In genomic region chr11:67429722-67430121, GRCh38 we compare ENCODE assay signal across 7 cellular contexts. TPM values are rescaled to one million over a fixed set of nuclear protein-coding genes. Genes with fewer than 3 reads are reported as not detected.
DNase-seq lines count a peak whose midpoint lies in the region; ATAC-seq and TF ChIP-seq lines count a peak whose summit lies in the region.
"Had no signal": no experiment of that assay in that cellular context is flagged by ENCODE, and none has a peak within 500 bp of the region (broad histone marks: within the 10 kb centered on the region; RNA-seq: fewer than 3 reads in every experiment).

No MANE protein-coding gene starts in this region.

- no peaks in the 10 kb centered on the region for H3K9me3 ChIP-seq in mammary epithelial cell (replicated peaks; ENCODE audit: insufficient read depth, low read length)
- no peaks in the 10 kb centered on the region for H3K9me3 ChIP-seq in skeletal muscle satellite cell (replicated peaks; ENCODE audit: low read length)
- H3K9me3 ChIP-seq in aorta (ENCODE audit: control insufficient read depth, low read length) = no peaks in the 10 kb centered on the region

- dilution Hi-C loops in mammary epithelial cell (cut with HindIII; ENCODE audit: low sequenced_read_pairs) = no loop called here

- no peak for DNase-seq in activated CD4-positive, alpha-beta T cell treated with anti-CD3 and anti-CD28 coated beads for 36 hours
- DNase-seq in activated CD4-positive, alpha-beta T cell treated with anti-CD3 and anti-CD28 coated beads, Interleukin-2, amount 50 U/mL, for 4 hours = no peak
- DNase-seq in mammary epithelial cell (no peak), aorta (no peak)
- DNase-seq: brain microvascular endothelial cell had no signal

- no peaks in the 10 kb centered on the region for H4K20me1 ChIP-seq in mammary epithelial cell (ENCODE audit: insufficient read depth, low read length)

- H3K4me3 Mint-ChIP-seq in activated CD4-positive, alpha-beta T cell treated with anti-CD3 and anti-CD28 coated beads for 36 hours = peak overlapping the region; percentile 90

- CTCF ChIA-PET in activated CD4-positive, alpha-beta T cell treated with anti-CD3 and anti-CD28 coated beads for 36 hours (lab: Charles Lee) = interaction anchor here (0.8 kb wide), 1 partner anchor 9 kb away, joined by 5 read pairs; no protein-coding TSS in a partner anchor
- CTCF ChIA-PET in mammary epithelial cell (lab: Charles Lee; ENCODE audit: low non-redundant PET) = no interaction called here

- H3K4me1 ChIP-seq in mammary epithelial cell (ENCODE audit: insufficient read depth, low read length) (peaks cover 10% of the 10 kb centered on the region), skeletal muscle satellite cell (ENCODE audit: control insufficient read depth, insufficient read depth, low read length) (peaks cover 11% of the 10 kb centered on the region), aorta (ENCODE audit: control insufficient read depth in 1 of 2, insufficient read depth in 2 of 2, low read length in 2 of 2) (no peaks in the 10 kb centered on the region)

- no peak for TF ChIP-seq CTCF in mammary epithelial cell (conservative IDR thresholded peaks at IDR 0.05 in 1 of 2, IDR thresholded peaks at IDR 0.05 in 1 of 2; ENCODE audit: extremely low read depth in 1 of 2, insufficient read depth in 1 of 2, low read depth in 1 of 2, low read length in 2 of 2)

- no peaks in the 10 kb centered on the region for H3K9me3 Mint-ChIP-seq in activated CD4-positive, alpha-beta T cell treated with anti-CD3 and anti-CD28 coated beads for 36 hours (ENCODE audit: low read depth)

- BruUV-seq in mammary epithelial cell (replicated peaks; lab: Mats Ljungman, UMichigan) = no TSS peak

- no peak for ATAC-seq in activated CD4-positive, alpha-beta T cell treated with anti-CD3 and anti-CD28 coated beads for 36 hours
- ATAC-seq in HG03039 (IDR thresholded peaks at IDR 0.05; ENCODE audit: unreplicated experiment) (no peak), aorta (ENCODE audit: low FRiP score) (no peak)

- H3K27ac Mint-ChIP-seq in activated CD4-positive, alpha-beta T cell treated with anti-CD3 and anti-CD28 coated beads for 36 hours = no peak overlapping the region

- H3K4me2 ChIP-seq in mammary epithelial cell (ENCODE audit: insufficient read depth, low read depth, low read length) = peak overlapping the region; percentile 87
- H3K4me2 ChIP-seq in skeletal muscle satellite cell (ENCODE audit: low read length) = peak overlapping the region; percentile 92

- H3K27ac ChIP-seq in mammary epithelial cell (ENCODE audit: insufficient read depth, low read depth, low read length) (no peak overlapping the region), aorta (ENCODE audit: low read depth in 1 of 2, low read length in 2 of 2) (no peak overlapping the region)

- in situ Hi-C loops in mammary epithelial cell (cut with MboI; ENCODE audit: low sequenced_read_pairs in 2 of 2) = no loop called here

- peaks cover 24% of the 10 kb centered on the region for H3K79me2 ChIP-seq in mammary epithelial cell (ENCODE audit: insufficient read depth, low read length)

- no peak overlapping the region for H2AFZ ChIP-seq in mammary epithelial cell (ENCODE audit: low read depth, low read length)

- H3K4me3 ChIP-seq in mammary epithelial cell (replicated peaks in 1 of 3; ENCODE audit: insufficient read depth in 1 of 3, low read depth in 2 of 3, low read length in 3 of 3) (peak overlapping the region in 2 of 3 experiments; percentile 62 to 71), skeletal muscle satellite cell (ENCODE audit: low read length) (no peak overlapping the region), aorta (ENCODE audit: low read length in 2 of 2) (no peak overlapping the region)

- H3K36me3 Mint-ChIP-seq in activated CD4-positive, alpha-beta T cell treated with anti-CD3 and anti-CD28 coated beads for 36 hours (ENCODE audit: low read depth) = peaks cover 34% of the 10 kb centered on the region

- no peaks in the 10 kb centered on the region for H3K27me3 ChIP-seq in mammary epithelial cell (ENCODE audit: insufficient read depth, low read length)
- no peaks in the 10 kb centered on the region for H3K27me3 ChIP-seq in skeletal muscle satellite cell (ENCODE audit: control insufficient read depth, insufficient read depth, low read length)
- no peaks in the 10 kb centered on the region for H3K27me3 ChIP-seq in aorta (ENCODE audit: control insufficient read depth in 1 of 2, insufficient read depth in 2 of 2, low read length in 1 of 2)
- H3K27me3 ChIP-seq: brain microvascular endothelial cell had no signal

- H3K9ac ChIP-seq in mammary epithelial cell (ENCODE audit: insufficient read depth, low read length) (no peak overlapping the region), skeletal muscle satellite cell (ENCODE audit: low read depth, low read length) (no peak overlapping the region)

- no peaks in the 10 kb centered on the region for H3K27me3 Mint-ChIP-seq in activated CD4-positive, alpha-beta T cell treated with anti-CD3 and anti-CD28 coated beads for 36 hours

- POLR2A ChIA-PET in activated CD4-positive, alpha-beta T cell treated with anti-CD3 and anti-CD28 coated beads for 36 hours (lab: Charles Lee) = no interaction called here

- H3K4me1 Mint-ChIP-seq in activated CD4-positive, alpha-beta T cell treated with anti-CD3 and anti-CD28 coated beads for 36 hours = peaks cover 48% of the 10 kb centered on the region

- H3K36me3 ChIP-seq in mammary epithelial cell (ENCODE audit: insufficient read depth, low read length) = no peaks in the 10 kb centered on the region
- peaks cover 31% of the 10 kb centered on the region for H3K36me3 ChIP-seq in skeletal muscle satellite cell (ENCODE audit: insufficient read depth, low read length)
- H3K36me3 ChIP-seq in aorta (ENCODE audit: control insufficient read depth in 1 of 2, insufficient read depth in 2 of 2, low read length in 1 of 2) = peaks cover 0 to 2% of the 10 kb centered on the region in 2 donors

- WGBS in mammary epithelial cell (ENCODE audit: low coverage, missing lambda C conversion rate) = 65% methylated on average over 11 of the region's 11 CpGs
- WGBS in aorta, 2 donors = 71% methylated on average over 11 of the region's 11 CpGs

- intact Hi-C loops in activated CD4-positive, alpha-beta T cell treated with anti-CD3 and anti-CD28 coated beads for 36 hours (cut with DNase I, micrococcal nuclease) = loop anchor here (2.0 to 5.0 kb wide), 4 partner anchors 38 to 601 kb away; partner anchors contain the start of genes ANKRD13D (in 1 of the 2), KDM2A (in 1 of the 2), NDUFS8 (in 1 of the 2) and TMEM134 (in 1 of the 2)
- intact Hi-C loops in mammary epithelial cell (cut with micrococcal nuclease) = loop anchor here (2.0 kb wide), 2 partner anchors 29 to 73 kb away; partner anchors contain the start of gene PPP1CA
- intact Hi-C loops in aorta (cut with DNase I) = no loop called here

RNA-seq across cellular contexts. Expression of gene RPS6KB2, which starts 1.4 kb away (rescaled TPM):
- 10 to 100 TPM; 53.4 to 57.2 TPM for total RNA-seq in activated CD4-positive, alpha-beta T cell treated with anti-CD3 and anti-CD28 coated beads for 36 hours
- total RNA-seq in mammary epithelial cell = 10 to 100 TPM; 35.7 to 62.3 TPM
- 58.7 TPM for polyA plus RNA-seq in mammary epithelial cell
- 76.8 TPM for polyA minus RNA-seq in mammary epithelial cell
- total RNA-seq in skeletal muscle satellite cell (2012; rRNA removed) = 45.2 and 46.4 TPM in 2 replicates
- 10 to 100 TPM; 30.8 to 37.7 TPM for total RNA-seq in aorta
- 10 to 100 TPM; 38.2 to 84.8 TPM for polyA plus RNA-seq in aorta

RNA-seq across cellular contexts. Expression of gene PTPRCAP, which starts 7.8 kb away (rescaled TPM):
- total RNA-seq in activated CD4-positive, alpha-beta T cell treated with anti-CD3 and anti-CD28 coated beads for 36 hours = 10 to 100 TPM; 80.1 to 83.4 TPM
- 1 to 10 TPM in 1 of 2 donors, not detected in 1; 1.2 TPM for total RNA-seq in mammary epithelial cell
- 0.18 TPM for polyA plus RNA-seq in mammary epithelial cell
- polyA minus RNA-seq in mammary epithelial cell = 0.93 TPM
- 0.22 TPM in 1 of 2 replicates, not detected in the other for total RNA-seq in skeletal muscle satellite cell (2012; rRNA removed)
- 1 to 10 TPM; 2.9 to 4.8 TPM for total RNA-seq in aorta
- 10 to 100 TPM in 1 of 2 donors, 1 to 10 TPM in 1; 2.0 to 13.8 TPM for polyA plus RNA-seq in aorta

RNA-seq across cellular contexts. Expression of gene CORO1B, which starts 13.6 kb away (rescaled TPM):
- total RNA-seq in activated CD4-positive, alpha-beta T cell treated with anti-CD3 and anti-CD28 coated beads for 36 hours = 100 to 1,000 TPM; 178 to 285 TPM
- total RNA-seq in mammary epithelial cell = 10 to 100 TPM; 62.8 to 74.4 TPM
- 77.3 TPM for polyA plus RNA-seq in mammary epithelial cell
- polyA minus RNA-seq in mammary epithelial cell = 50.2 TPM
- total RNA-seq in skeletal muscle satellite cell (2012; rRNA removed) = 75.4 and 91.5 TPM in 2 replicates
- 10 to 100 TPM; 77.6 to 79.6 TPM for total RNA-seq in aorta
- polyA plus RNA-seq in aorta = 10 to 100 TPM; 45.7 to 96.7 TPM

RNA-seq across cellular contexts. Expression of gene CARNS1, which starts 14.2 kb away (rescaled TPM):
- total RNA-seq in activated CD4-positive, alpha-beta T cell treated with anti-CD3 and anti-CD28 coated beads for 36 hours = 1 to 10 TPM; 1.5 to 1.6 TPM
- total RNA-seq in mammary epithelial cell = under 1 TPM; 0.12 to 0.33 TPM
- polyA plus RNA-seq in mammary epithelial cell = 0.03 TPM
- not detected for polyA minus RNA-seq in mammary epithelial cell
- total RNA-seq in skeletal muscle satellite cell (2012; rRNA removed) = 0.25 and 2.0 TPM in 2 replicates
- 1 to 10 TPM; 7.0 to 9.3 TPM for total RNA-seq in aorta
- 1 to 10 TPM in 1 of 2 donors, under 1 TPM in 1; 0.38 to 8.1 TPM for polyA plus RNA-seq in aorta

RNA-seq across cellular contexts. Expression of gene GPR152, which starts 22.8 kb away (rescaled TPM):
- total RNA-seq in activated CD4-positive, alpha-beta T cell treated with anti-CD3 and anti-CD28 coated beads for 36 hours = not detected
- total RNA-seq in mammary epithelial cell (not detected), aorta (not detected)
- polyA plus RNA-seq in mammary epithelial cell (not detected), aorta (not detected)
- polyA minus RNA-seq in mammary epithelial cell = not detected
- total RNA-seq in skeletal muscle satellite cell (2012; rRNA removed) = not detected in 2 replicates

Comparison
In these comparisons a context has a peak if more than half of its experiments do, and no peak if none do; other contexts are left out.
1. H3K4me3 ChIP-seq: peak in mammary epithelial cell (2 of 3); none in skeletal muscle satellite cell (single experiment) and aorta (0 of 2).
2. RNA of gene PTPRCAP, which starts 7.8 kb away (total RNA-seq): 80.1 to 83.4 TPM in activated CD4-positive, alpha-beta T cell treated with anti-CD3 and anti-CD28 coated beads for 36 hours; 2.9 to 4.8 TPM in aorta and 1.2 TPM in mammary epithelial cell; every median in the first group is over 10 times any median in the second.
3. intact Hi-C loops: an anchor here in activated CD4-positive, alpha-beta T cell treated with anti-CD3 and anti-CD28 coated beads for 36 hours (2.0 to 5.0 kb wide) and mammary epithelial cell (2.0 kb wide); none called in aorta.